8 cellular contexts compared by ENCODE assay signal in the genomic region with DNA sequence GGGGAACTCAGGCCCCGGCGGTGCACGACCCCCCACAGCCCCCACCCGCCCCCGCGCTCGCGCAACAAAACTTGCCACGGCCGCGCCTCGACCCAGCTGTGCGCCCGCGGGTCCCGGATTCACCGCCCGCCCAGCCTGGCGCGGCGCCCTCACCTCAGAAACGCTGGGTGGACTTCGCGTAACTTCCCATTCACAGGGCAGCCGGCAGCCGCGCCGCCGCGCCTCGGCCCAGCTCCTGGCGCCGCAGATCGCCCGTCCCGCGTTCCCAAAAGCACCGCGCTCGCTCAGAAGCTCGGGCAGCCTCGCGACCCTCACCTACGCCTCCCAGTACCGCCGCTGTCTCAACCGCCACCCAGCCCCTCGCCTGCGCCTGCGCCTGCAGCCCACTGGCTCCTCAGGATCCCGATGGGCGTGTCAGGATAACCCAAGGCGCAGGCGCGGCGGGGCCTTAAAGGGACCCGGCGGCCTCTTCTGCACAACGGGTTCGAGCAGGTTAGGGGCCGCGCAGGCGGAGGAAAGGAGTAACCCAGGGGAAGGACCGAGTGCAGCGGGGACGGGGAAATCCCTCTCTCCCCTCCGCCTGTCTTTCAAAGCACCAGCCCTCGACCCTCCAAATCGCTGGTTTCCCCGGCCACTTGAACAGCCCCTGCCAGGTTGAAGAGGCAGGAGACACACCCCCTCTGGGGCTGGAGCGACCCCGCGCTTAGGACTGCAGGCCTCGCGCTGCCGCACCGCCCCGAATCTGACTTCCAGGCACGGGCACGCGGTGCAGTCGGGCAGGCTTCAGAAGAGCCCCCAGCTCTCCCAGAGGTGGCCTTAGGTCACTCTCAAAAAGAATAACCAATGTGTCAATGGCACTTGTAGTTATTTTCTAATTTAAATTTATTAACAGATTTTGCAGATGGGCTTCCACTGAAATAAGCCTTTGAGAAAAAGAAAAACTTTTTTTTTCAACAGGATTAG. TPM values are rescaled to one million over a fixed set of nuclear protein-coding genes. Genes with fewer than 3 reads are reported as not detected.
A peak's percentile ranks its signal among the peaks of the same experiment; 100 is the strongest.
DNase-seq lines count a peak whose midpoint lies in the region; ATAC-seq, FAIRE-seq and TF ChIP-seq lines count a peak whose summit lies in the region.

A gene (minus strand): TSS at position 380 of the 963 bp plus-strand sequence.

- DNase-seq in ACHN (peak; percentile 97), NCI-H2196 (lab: John Stamatoyannopoulos, UW; ENCODE audit: unreplicated experiment) (peak; percentile 100), WTC11 (ENCODE audit: low spot score) (peak; percentile 100), caudate nucleus (lab: John Stamatoyannopoulos, UW) (peak; percentile 36 to 100 (median 99)), iPS-NIHi7 (ENCODE audit: extremely low spot score) (peak; percentile 100), small intestine (peak; percentile 99)

- POLR2A ChIA-PET in WTC11 (lab: Charles Lee), result interaction anchor here (0.6 to 1.2 kb wide), 3 partner anchors 17 to 246 kb away, joined by 3 to 7 read pairs (median 3); no protein-coding TSS in a partner anchor

- H3K4me1 ChIP-seq in small intestine (ENCODE audit: control insufficient read depth in 2 of 2, insufficient read depth in 1 of 2, low read depth in 1 of 2, low read length in 1 of 2), result peaks cover 0 to 2% of the 10 kb centered on the region in 2 donors

- CTCF ChIA-PET in WTC11 (lab: Charles Lee), result interaction anchor here (0.8 to 5.9 kb wide), 12 partner anchors 7 to 347 kb away, joined by 3 to 56 read pairs (median 6); no protein-coding TSS in a partner anchor

- TF ChIP-seq CTCF in WTC11 (IDR thresholded peaks at IDR 0.05), result no peak

- no peaks in the 10 kb centered on the region for H3K4me1 Mint-ChIP-seq in WTC11

- WGBS in small intestine, 3 donors, result 0 to 1% (median 1%) methylated on average over 82 of the region's 82 CpGs

- H3K27ac ChIP-seq in caudate nucleus (ENCODE audit: low read depth, low read length), result peak within 1 kb of the TSS; percentile 87
- H3K27ac ChIP-seq in small intestine (ENCODE audit: low read depth in 1 of 2, low read length in 1 of 2), result peak within 1 kb of the TSS; percentile 56 to 62

- no peaks in the 10 kb centered on the region for H3K27me3 Mint-ChIP-seq in WTC11 (ENCODE audit: low read depth)

- no peaks in the 10 kb centered on the region for H3K9me3 Mint-ChIP-seq in WTC11

- H3K4me3 ChIP-seq in small intestine (ENCODE audit: low read depth in 1 of 2, low read length in 2 of 2), result peak within 1 kb of the TSS; percentile 94 to 96

- H3K27me3 ChIP-seq in small intestine (ENCODE audit: control insufficient read depth in 2 of 2, insufficient read depth in 2 of 2, low read length in 2 of 2), result no peaks in the 10 kb centered on the region

- peak; percentile 80 for ATAC-seq in GM18909 (IDR thresholded peaks at IDR 0.05; ENCODE audit: poor library complexity, unreplicated experiment)
- peak; percentile 73 for ATAC-seq in HG03139 (IDR thresholded peaks at IDR 0.05; ENCODE audit: unreplicated experiment)
- ATAC-seq in WTC11, result peak; percentile 96

- no peak within 1 kb of the TSS for H3K4me3 Mint-ChIP-seq in WTC11

- in situ Hi-C loops in ACHN (cut with HindIII; ENCODE audit: low pct_ligation_motif_present, low pct_unique_long_range_greater_than_20kb, low sequenced_read_pairs), result no loop called here

- H3K27ac Mint-ChIP-seq in WTC11, result no peak within 1 kb of the TSS

- peaks cover 0 to 6% of the 10 kb centered on the region in 2 donors for H3K36me3 ChIP-seq in small intestine (ENCODE audit: control insufficient read depth in 2 of 2, insufficient read depth in 2 of 2, low read length in 2 of 2)

- no peak for FAIRE-seq in small intestine (lab: Jason Lieb, UNC)

- no peaks in the 10 kb centered on the region for H3K9me3 ChIP-seq in small intestine (ENCODE audit: control insufficient read depth, low read depth)

- no peaks in the 10 kb centered on the region for H3K36me3 Mint-ChIP-seq in WTC11

TF ChIP-seq in WTC11, 78 proteins besides CTCF, POLR2A, EP300 and RAD21 (continues in another document):
- TF ChIP-seq, protein P1, sequence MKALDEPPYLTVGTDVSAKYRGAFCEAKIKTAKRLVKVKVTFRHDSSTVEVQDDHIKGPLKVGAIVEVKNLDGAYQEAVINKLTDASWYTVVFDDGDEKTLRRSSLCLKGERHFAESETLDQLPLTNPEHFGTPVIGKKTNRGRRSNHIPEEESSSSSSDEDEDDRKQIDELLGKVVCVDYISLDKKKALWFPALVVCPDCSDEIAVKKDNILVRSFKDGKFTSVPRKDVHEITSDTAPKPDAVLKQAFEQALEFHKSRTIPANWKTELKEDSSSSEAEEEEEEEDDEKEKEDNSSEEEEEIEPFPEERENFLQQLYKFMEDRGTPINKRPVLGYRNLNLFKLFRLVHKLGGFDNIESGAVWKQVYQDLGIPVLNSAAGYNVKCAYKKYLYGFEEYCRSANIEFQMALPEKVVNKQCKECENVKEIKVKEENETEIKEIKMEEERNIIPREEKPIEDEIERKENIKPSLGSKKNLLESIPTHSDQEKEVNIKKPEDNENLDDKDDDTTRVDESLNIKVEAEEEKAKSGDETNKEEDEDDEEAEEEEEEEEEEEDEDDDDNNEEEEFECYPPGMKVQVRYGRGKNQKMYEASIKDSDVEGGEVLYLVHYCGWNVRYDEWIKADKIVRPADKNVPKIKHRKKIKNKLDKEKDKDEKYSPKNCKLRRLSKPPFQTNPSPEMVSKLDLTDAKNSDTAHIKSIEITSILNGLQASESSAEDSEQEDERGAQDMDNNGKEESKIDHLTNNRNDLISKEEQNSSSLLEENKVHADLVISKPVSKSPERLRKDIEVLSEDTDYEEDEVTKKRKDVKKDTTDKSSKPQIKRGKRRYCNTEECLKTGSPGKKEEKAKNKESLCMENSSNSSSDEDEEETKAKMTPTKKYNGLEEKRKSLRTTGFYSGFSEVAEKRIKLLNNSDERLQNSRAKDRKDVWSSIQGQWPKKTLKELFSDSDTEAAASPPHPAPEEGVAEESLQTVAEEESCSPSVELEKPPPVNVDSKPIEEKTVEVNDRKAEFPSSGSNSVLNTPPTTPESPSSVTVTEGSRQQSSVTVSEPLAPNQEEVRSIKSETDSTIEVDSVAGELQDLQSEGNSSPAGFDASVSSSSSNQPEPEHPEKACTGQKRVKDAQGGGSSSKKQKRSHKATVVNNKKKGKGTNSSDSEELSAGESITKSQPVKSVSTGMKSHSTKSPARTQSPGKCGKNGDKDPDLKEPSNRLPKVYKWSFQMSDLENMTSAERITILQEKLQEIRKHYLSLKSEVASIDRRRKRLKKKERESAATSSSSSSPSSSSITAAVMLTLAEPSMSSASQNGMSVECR (CRISPR knock-in tag; IDR thresholded peaks at IDR 0.05; ENCODE audit: borderline replicate concordance), result peak; percentile 94
- TF ChIP-seq, protein P2, sequence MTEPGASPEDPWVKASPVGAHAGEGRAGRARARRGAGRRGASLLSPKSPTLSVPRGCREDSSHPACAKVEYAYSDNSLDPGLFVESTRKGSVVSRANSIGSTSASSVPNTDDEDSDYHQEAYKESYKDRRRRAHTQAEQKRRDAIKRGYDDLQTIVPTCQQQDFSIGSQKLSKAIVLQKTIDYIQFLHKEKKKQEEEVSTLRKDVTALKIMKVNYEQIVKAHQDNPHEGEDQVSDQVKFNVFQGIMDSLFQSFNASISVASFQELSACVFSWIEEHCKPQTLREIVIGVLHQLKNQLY (CRISPR knock-in tag; IDR thresholded peaks at IDR 0.05), result peak; percentile 94
- TF ChIP-seq IRF2 (CRISPR knock-in tag; IDR thresholded peaks at IDR 0.05; ENCODE audit: borderline replicate concordance, low read depth) (no peak), TEAD1 (CRISPR knock-in tag; IDR thresholded peaks at IDR 0.05) (peak; percentile 95), ZNF232 (CRISPR knock-in tag; IDR thresholded peaks at IDR 0.05) (peak; percentile 77; the same call in 1 of the 2 replicates), ATF1 (CRISPR knock-in tag; IDR thresholded peaks at IDR 0.05) (peak; percentile 95), TP53 (CRISPR knock-in tag; IDR thresholded peaks at IDR 0.05) (no peak), JAZF1 (CRISPR knock-in tag; IDR thresholded peaks at IDR 0.05) (no peak), ELF4 (CRISPR knock-in tag; IDR thresholded peaks at IDR 0.05; ENCODE audit: low read depth) (peak; percentile 95; the same call in 1 of the 2 replicates), GABPB1 (CRISPR knock-in tag; IDR thresholded peaks at IDR 0.05) (peak; percentile 73)
- TF ChIP-seq, protein P3, sequence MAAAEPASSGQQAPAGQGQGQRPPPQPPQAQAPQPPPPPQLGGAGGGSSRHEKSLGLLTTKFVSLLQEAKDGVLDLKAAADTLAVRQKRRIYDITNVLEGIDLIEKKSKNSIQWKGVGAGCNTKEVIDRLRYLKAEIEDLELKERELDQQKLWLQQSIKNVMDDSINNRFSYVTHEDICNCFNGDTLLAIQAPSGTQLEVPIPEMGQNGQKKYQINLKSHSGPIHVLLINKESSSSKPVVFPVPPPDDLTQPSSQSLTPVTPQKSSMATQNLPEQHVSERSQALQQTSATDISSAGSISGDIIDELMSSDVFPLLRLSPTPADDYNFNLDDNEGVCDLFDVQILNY (CRISPR knock-in tag; IDR thresholded peaks at IDR 0.05), result peak; percentile 73; the same call in 1 of the 2 replicates
- TF ChIP-seq, protein P4, sequence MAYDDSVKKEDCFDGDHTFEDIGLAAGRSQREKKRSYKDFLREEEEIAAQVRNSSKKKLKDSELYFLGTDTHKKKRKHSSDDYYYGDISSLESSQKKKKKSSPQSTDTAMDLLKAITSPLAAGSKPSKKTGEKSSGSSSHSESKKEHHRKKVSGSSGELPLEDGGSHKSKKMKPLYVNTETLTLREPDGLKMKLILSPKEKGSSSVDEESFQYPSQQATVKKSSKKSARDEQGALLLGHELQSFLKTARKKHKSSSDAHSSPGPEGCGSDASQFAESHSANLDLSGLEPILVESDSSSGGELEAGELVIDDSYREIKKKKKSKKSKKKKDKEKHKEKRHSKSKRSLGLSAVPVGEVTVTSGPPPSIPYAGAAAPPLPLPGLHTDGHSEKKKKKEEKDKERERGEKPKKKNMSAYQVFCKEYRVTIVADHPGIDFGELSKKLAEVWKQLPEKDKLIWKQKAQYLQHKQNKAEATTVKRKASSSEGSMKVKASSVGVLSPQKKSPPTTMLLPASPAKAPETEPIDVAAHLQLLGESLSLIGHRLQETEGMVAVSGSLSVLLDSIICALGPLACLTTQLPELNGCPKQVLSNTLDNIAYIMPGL (CRISPR knock-in tag; IDR thresholded peaks at IDR 0.05), result peak; percentile 100
- TF ChIP-seq, protein P5, sequence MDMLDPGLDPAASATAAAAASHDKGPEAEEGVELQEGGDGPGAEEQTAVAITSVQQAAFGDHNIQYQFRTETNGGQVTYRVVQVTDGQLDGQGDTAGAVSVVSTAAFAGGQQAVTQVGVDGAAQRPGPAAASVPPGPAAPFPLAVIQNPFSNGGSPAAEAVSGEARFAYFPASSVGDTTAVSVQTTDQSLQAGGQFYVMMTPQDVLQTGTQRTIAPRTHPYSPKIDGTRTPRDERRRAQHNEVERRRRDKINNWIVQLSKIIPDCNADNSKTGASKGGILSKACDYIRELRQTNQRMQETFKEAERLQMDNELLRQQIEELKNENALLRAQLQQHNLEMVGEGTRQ (CRISPR knock-in tag; IDR thresholded peaks at IDR 0.05), result no peak

RNA-seq across cellular contexts. Expression of the gene that starts here (rescaled TPM):
- 17.5 to 18.3 TPM (median 17.9 TPM) in 3 replicates for total RNA-seq in WTC11 (2021)
- polyA plus RNA-seq in small intestine, result 10 to 100 TPM; 11.7 to 26.8 (median 12.4) TPM

Comparison
In these comparisons a context has a peak if more than half of its experiments do, and no peak if none do; other contexts are left out.
1. Peak in every context shown above with its lines: DNase-seq, ATAC-seq, H3K4me3 ChIP-seq and H3K27ac ChIP-seq.